9 cellular contexts compared by ENCODE assay signal in genomic region chr1:156848461-156849150, GRCh38. TPM values are rescaled to one million over a fixed set of nuclear protein-coding genes. Genes with fewer than 3 reads are reported as not detected.
A peak's percentile ranks its signal among the peaks of the same experiment; 100 is the strongest.
DNase-seq lines count a peak whose midpoint lies in the region; ATAC-seq and TF ChIP-seq lines count a peak whose summit lies in the region.
"Had no signal": no experiment of that assay in that cellular context is flagged by ENCODE, and none has a peak within 500 bp of the region (broad histone marks: within the 10 kb centered on the region; RNA-seq: fewer than 3 reads in every experiment).

No MANE protein-coding gene starts in this region.

- H3K27me3 Mint-ChIP-seq in activated naive CD4-positive, alpha-beta T cell treated with anti-CD3 and anti-CD28 coated beads, Interleukin-2, amount 50 U/mL, for 24 hours = peaks cover 16% of the 10 kb centered on the region
- H3K27me3 Mint-ChIP-seq in mesothelial cell of epicardium (ENCODE audit: low read depth) = peaks cover 90% of the 10 kb centered on the region

- peak overlapping the region; percentile 47 for H3K4me3 Mint-ChIP-seq in activated naive CD4-positive, alpha-beta T cell treated with anti-CD3 and anti-CD28 coated beads, Interleukin-2, amount 50 U/mL, for 24 hours
- peak overlapping the region; percentile 28 for H3K4me3 Mint-ChIP-seq in mesothelial cell of epicardium

- H3K27ac Mint-ChIP-seq in activated naive CD4-positive, alpha-beta T cell treated with anti-CD3 and anti-CD28 coated beads, Interleukin-2, amount 50 U/mL, for 24 hours = no peak overlapping the region
- no peak overlapping the region for H3K27ac Mint-ChIP-seq in mesothelial cell of epicardium

- no peak for DNase-seq in mesothelial cell of epicardium (ENCODE audit: low spot score in 2 of 2, unreplicated experiment in 2 of 2)
- DNase-seq in stimulated activated naive CD8-positive, alpha-beta T cell treated with anti-CD3 and anti-CD28 coated beads, Interleukin-15, Interleukin-2, amounts not matched to agents 100 U/mL and 50 U/mL, for 24 hours = peak; percentile 77
- no peak for DNase-seq in NAMALWA (ENCODE audit: low spot score)
- DNase-seq in NCI-H82 (lab: John Stamatoyannopoulos, UW) = no peak
- DNase-seq in putamen (ENCODE audit: low spot score) = no peak

- H3K36me3 Mint-ChIP-seq in activated naive CD4-positive, alpha-beta T cell treated with anti-CD3 and anti-CD28 coated beads, Interleukin-2, amount 50 U/mL, for 24 hours = no peaks in the 10 kb centered on the region
- no peaks in the 10 kb centered on the region for H3K36me3 Mint-ChIP-seq in mesothelial cell of epicardium

- no peaks in the 10 kb centered on the region for H3K9me3 Mint-ChIP-seq in activated naive CD4-positive, alpha-beta T cell treated with anti-CD3 and anti-CD28 coated beads, Interleukin-2, amount 50 U/mL, for 24 hours
- no peaks in the 10 kb centered on the region for H3K9me3 Mint-ChIP-seq in mesothelial cell of epicardium

- TF ChIP-seq CTCF in mesothelial cell of epicardium (IDR thresholded peaks at IDR 0.05; ENCODE audit: unreplicated experiment) = no peak

- ATAC-seq in activated CD4-positive, CD25-positive, alpha-beta regulatory T cell treated with anti-CD3 and anti-CD28 coated beads, Interleukin-2, amount 50 U/mL, for 24 hours = peak; percentile 77 to 81
- peak; percentile 58 for ATAC-seq in stimulated activated naive CD8-positive, alpha-beta T cell treated with anti-CD3 and anti-CD28 coated beads, Interleukin-15, Interleukin-2, amounts not matched to agents 100 U/mL and 50 U/mL, for 24 hours
- no peak for ATAC-seq in HG02763 (IDR thresholded peaks at IDR 0.05; ENCODE audit: unreplicated experiment)

- peaks cover 36% of the 10 kb centered on the region for H3K4me1 Mint-ChIP-seq in activated naive CD4-positive, alpha-beta T cell treated with anti-CD3 and anti-CD28 coated beads, Interleukin-2, amount 50 U/mL, for 24 hours
- H3K4me1 Mint-ChIP-seq in mesothelial cell of epicardium = peaks cover 15% of the 10 kb centered on the region

RNA-seq across cellular contexts. Expression of gene INSRR, which starts 10.3 kb away (rescaled TPM):
- total RNA-seq in mesothelial cell of epicardium = 0.45 to 0.66 TPM (median 0.51 TPM) in 3 replicates
- total RNA-seq: dermis microvascular lymphatic vessel endothelial cell had no signal

RNA-seq across cellular contexts. Expression of gene NTRK1, which starts 12.1 kb away (rescaled TPM):
- total RNA-seq in mesothelial cell of epicardium = 1.2 to 1.3 TPM (median 1.3 TPM) in 3 replicates
- total RNA-seq: dermis microvascular lymphatic vessel endothelial cell had no signal

RNA-seq across cellular contexts. Expression of gene SH2D2A, which starts 32.0 kb away (rescaled TPM):
- total RNA-seq in mesothelial cell of epicardium = 0.58 to 2.1 TPM (median 0.89 TPM) in 3 replicates

RNA-seq across cellular contexts. Expression of gene PEAR1, which starts 44.9 kb away (rescaled TPM):
- 13.8 to 16.1 TPM (median 15.7 TPM) in 3 replicates for total RNA-seq in mesothelial cell of epicardium
